8 cellular contexts compared by ENCODE assay signal in the genomic region with DNA sequence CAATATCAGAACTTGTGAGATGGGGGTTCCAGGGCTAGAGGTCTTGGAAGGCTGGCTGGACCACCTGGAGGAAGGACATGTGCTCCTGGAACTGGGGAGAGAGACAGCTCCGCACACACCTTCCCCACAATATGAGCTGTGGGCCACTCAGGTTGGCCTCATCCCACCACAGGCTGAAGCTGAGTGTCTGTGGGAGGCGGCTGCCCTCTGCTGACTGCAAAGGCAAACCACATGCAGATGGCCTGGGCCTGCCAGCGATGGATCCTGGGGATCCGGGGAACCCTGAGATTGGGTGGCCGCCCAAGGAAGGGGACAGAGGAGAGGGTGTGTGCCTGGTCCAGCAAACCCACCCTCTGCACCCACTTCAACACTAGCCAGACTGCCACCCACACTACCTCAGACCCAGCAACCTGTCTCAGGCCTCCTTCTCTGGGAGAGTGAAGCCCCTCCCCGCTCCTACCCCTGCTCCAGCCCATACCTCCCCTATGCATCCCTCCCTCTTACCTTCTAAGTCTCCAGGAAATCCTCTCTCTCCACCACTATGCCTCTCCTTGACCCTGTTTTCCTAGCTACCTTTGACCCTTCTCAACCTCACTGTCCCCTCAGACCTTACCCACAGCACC. TPM values are rescaled to one million over a fixed set of nuclear protein-coding genes. Genes with fewer than 3 reads are reported as not detected.
DNase-seq lines count a peak whose midpoint lies in the region; ATAC-seq, FAIRE-seq and TF ChIP-seq lines count a peak whose summit lies in the region.

No MANE protein-coding gene starts in this region.

- no peak overlapping the region for H4K5ac ChIP-seq in H9 (ENCODE audit: insufficient read length, low read depth, low read length)

- CTCF ChIA-PET in endothelial cell of umbilical vein (lab: Charles Lee) = interaction anchor here (0.7 to 5.7 kb wide), 23 partner anchors 7 to 449 kb away, joined by 3 to 175 read pairs (median 5); no protein-coding TSS in a partner anchor

- H3K4me1 Mint-ChIP-seq in H9 = peaks cover 16 to 45% of the 10 kb centered on the region in 2 experiments
- peaks cover 4 to 10% of the 10 kb centered on the region in 2 donors for H3K4me1 Mint-ChIP-seq in stimulated activated naive B cell treated with anti-CD40 and anti-IgM and Interleukin-4, amounts not matched to agents 10 μg/mL and 1 μg/mL and 100 μg/mL, for 72 hours

- H2BK15ac ChIP-seq in H9 (ENCODE audit: low read depth, low read length) = no peak overlapping the region

- no peak overlapping the region for H4K91ac ChIP-seq in H9 (ENCODE audit: insufficient read length, low read depth, low read length)

- no peak overlapping the region for H3K27ac ChIP-seq in H9 (ENCODE audit: insufficient read length, low read depth, low read length)
- H3K27ac ChIP-seq in endothelial cell of umbilical vein (ENCODE audit: insufficient read depth, low read depth, low read length) = no peak overlapping the region

- no peak overlapping the region for H3K4me3 ChIP-seq in BE2C (ENCODE audit: low read depth, low read length)
- no peak overlapping the region for H3K4me3 ChIP-seq in endothelial cell of umbilical vein (replicated peaks in 1 of 3; ENCODE audit: insufficient read depth in 1 of 3, low read depth in 1 of 3, low read length in 3 of 3)

- H3K23me2 ChIP-seq in H9 (ENCODE audit: insufficient read length, low read depth, low read length, poor library complexity, severe bottlenecking) = no peaks in the 10 kb centered on the region

- no peak overlapping the region for H3K4ac ChIP-seq in H9 (ENCODE audit: low read depth, low read length)

- BruUV-seq in endothelial cell of umbilical vein (replicated peaks; lab: Mats Ljungman, UMichigan) = no TSS peak

- POLR2A ChIA-PET in endothelial cell of umbilical vein (lab: Charles Lee) = no interaction called here

- no peak overlapping the region for H2BK120ac ChIP-seq in H9 (ENCODE audit: low read depth, low read length, poor library complexity, severe bottlenecking)

- H3K9me1 ChIP-seq in endothelial cell of umbilical vein (replicated peaks; ENCODE audit: control insufficient read depth, extremely low read depth, insufficient read depth, low read length) = no peaks in the 10 kb centered on the region

- ATAC-seq in stimulated activated naive B cell treated with anti-CD40 and anti-IgM and Interleukin-4, amounts not matched to agents 10 μg/mL and 1 μg/mL and 100 μg/mL, for 72 hours (replicated peaks) = peak; percentile 88 to 90
- ATAC-seq in HG02610 (IDR thresholded peaks at IDR 0.05; ENCODE audit: unreplicated experiment) = no peak

- peak; percentile 82 for DNase-seq in BE2C
- DNase-seq in H9 = peak; percentile 83
- DNase-seq in NOMO-1 treated with DMSO at 0.1 percent for 48 hours (lab: John Stamatoyannopoulos, UW; ENCODE audit: unreplicated experiment) = peak; percentile 39
- peak; percentile 28 for DNase-seq in activated CD8-positive, alpha-beta memory T cell treated with anti-CD3 and anti-CD28 coated beads, Interleukin-2, amount 50 U/mL, for 24 hours (ENCODE audit: extremely low read depth)
- DNase-seq in endothelial cell of umbilical vein (ENCODE audit: low read depth, low spot score) = peak; percentile 49
- DNase-seq in myocyte (ENCODE audit: low read depth) = peak; percentile 59
- peak; percentile 53 for DNase-seq in stimulated activated naive B cell treated with anti-CD40 and anti-IgM and Interleukin-4, amounts not matched to agents 10 μg/mL and 1 μg/mL and 100 μg/mL, for 72 hours

- intact Hi-C loops in endothelial cell of umbilical vein (cut with micrococcal nuclease) = loop anchor here (1.0 to 5.0 kb wide), 6 partner anchors 11 to 370 kb away; no protein-coding TSS in a partner anchor

- H3K27ac Mint-ChIP-seq in H9 = no peak overlapping the region
- H3K27ac Mint-ChIP-seq in stimulated activated naive B cell treated with anti-CD40 and anti-IgM and Interleukin-4, amounts not matched to agents 10 μg/mL and 1 μg/mL and 100 μg/mL, for 72 hours = no peak overlapping the region

- dilution Hi-C loops in endothelial cell of umbilical vein (cut with MboI; ENCODE audit: extremely low pct_ligation_motif_present, low sequenced_read_pairs) = no loop called here

- no peak overlapping the region for H3K18ac ChIP-seq in H9 (ENCODE audit: insufficient read length, low read depth, low read length)

- no peak overlapping the region for H3K4me3 Mint-ChIP-seq in H9
- H3K4me3 Mint-ChIP-seq in stimulated activated naive B cell treated with anti-CD40 and anti-IgM and Interleukin-4, amounts not matched to agents 10 μg/mL and 1 μg/mL and 100 μg/mL, for 72 hours = no peak overlapping the region

- no CpG with 5 or more reads among the region's 6 CpGs for WGBS in H9 (ENCODE audit: extremely low coverage, insufficient read length, low lambda C conversion rate)

- no peak overlapping the region for H4K8ac ChIP-seq in H9 (replicated peaks; ENCODE audit: insufficient read length, low read depth, low read length)

- no peak overlapping the region for H3K23ac ChIP-seq in H9 (ENCODE audit: insufficient read length, low read depth, low read length)

- H3K9me3 ChIP-seq in BE2C (0 out of 2 replicates have a peak, but pooled peaks cover 3% of the 10 kb centered on the region), H9 (ENCODE audit: control insufficient read depth, low read depth, low read length) (no peaks in the 10 kb centered on the region), endothelial cell of umbilical vein (replicated peaks; ENCODE audit: control insufficient read depth, insufficient read depth, low read length) (no peaks in the 10 kb centered on the region)

- H2BK12ac ChIP-seq in H9 (ENCODE audit: insufficient read length, low read depth, low read length) = no peak overlapping the region

- H2BK20ac ChIP-seq in H9 (ENCODE audit: low read depth, low read length, poor library complexity, severe bottlenecking) = no peak overlapping the region

- no peaks in the 10 kb centered on the region for H3K79me2 ChIP-seq in H9 (ENCODE audit: insufficient read depth, low read length)
- no peaks in the 10 kb centered on the region for H3K79me2 ChIP-seq in endothelial cell of umbilical vein (ENCODE audit: control insufficient read depth, insufficient read depth, low read length)

- H3K9ac ChIP-seq in H9 (ENCODE audit: extremely low read depth, insufficient read length, low read length) (no peak overlapping the region), endothelial cell of umbilical vein (replicated peaks; ENCODE audit: extremely low read depth, insufficient read depth, low read length) (no peak overlapping the region)

- TF ChIP-seq CTCF in BE2C (IDR thresholded peaks at IDR 0.05; ENCODE audit: low read depth, low read length) = peak; percentile 93
- TF ChIP-seq CTCF in H9 (conservative IDR thresholded peaks at IDR 0.05) = peak; percentile 94
- peak; percentile 74 to 93 for TF ChIP-seq CTCF in endothelial cell of umbilical vein (IDR thresholded peaks at IDR 0.05; ENCODE audit: extremely low read depth in 1 of 2, insufficient read depth in 1 of 2, low read depth in 1 of 2, low read length in 2 of 2)

- no peak overlapping the region for H3K56ac ChIP-seq in H9 (ENCODE audit: insufficient read length, low read depth, low read length)

- H2BK5ac ChIP-seq in H9 (ENCODE audit: insufficient read length, low read length) = no peak overlapping the region

- H3K79me1 ChIP-seq in H9 (ENCODE audit: insufficient read depth, low read depth, low read length, poor library complexity, severe bottlenecking) = no peaks in the 10 kb centered on the region

- no peak overlapping the region for H3K14ac ChIP-seq in H9 (ENCODE audit: insufficient read depth, low read length)

- H2AFZ ChIP-seq in H9 (ENCODE audit: low read length) (no peak overlapping the region), endothelial cell of umbilical vein (ENCODE audit: low read depth, low read length) (no peak overlapping the region)

- H3K27me3 ChIP-seq in BE2C (no peaks in the 10 kb centered on the region), H9 (ENCODE audit: insufficient read depth, low read length) (no peaks in the 10 kb centered on the region), endothelial cell of umbilical vein (ENCODE audit: control insufficient read depth in 2 of 2, insufficient read depth in 2 of 2, low read length in 2 of 2) (peaks cover 0 to 1% of the 10 kb centered on the region in 2 experiments)

- FAIRE-seq in endothelial cell of umbilical vein (lab: Jason Lieb, UNC) = peak; percentile 48

- no peak for TF ChIP-seq POLR2A in endothelial cell of umbilical vein (IDR thresholded peaks at IDR 0.05; ENCODE audit: low read depth, low read length)

- H3K36me3 ChIP-seq in BE2C (no peaks in the 10 kb centered on the region), endothelial cell of umbilical vein (ENCODE audit: control insufficient read depth in 2 of 2, extremely low read depth in 1 of 2, insufficient read depth in 2 of 2, low read length in 2 of 2) (no peaks in the 10 kb centered on the region)

- H3K36me3 Mint-ChIP-seq in H9 (ENCODE audit: insufficient read depth in 1 of 3, low read depth in 3 of 3) = no peaks in the 10 kb centered on the region; a peak in 1 of 7 replicates
- H3K36me3 Mint-ChIP-seq in stimulated activated naive B cell treated with anti-CD40 and anti-IgM and Interleukin-4, amounts not matched to agents 10 μg/mL and 1 μg/mL and 100 μg/mL, for 72 hours = no peaks in the 10 kb centered on the region

- H3K9me3 Mint-ChIP-seq in H9 = no peaks in the 10 kb centered on the region
- no peaks in the 10 kb centered on the region for H3K9me3 Mint-ChIP-seq in stimulated activated naive B cell treated with anti-CD40 and anti-IgM and Interleukin-4, amounts not matched to agents 10 μg/mL and 1 μg/mL and 100 μg/mL, for 72 hours

- H3K4me1 ChIP-seq in BE2C (peaks cover 30% of the 10 kb centered on the region), H9 (ENCODE audit: insufficient read depth, low read length) (peaks cover 5% of the 10 kb centered on the region; the same call in 1 of the 2 replicates), endothelial cell of umbilical vein (ENCODE audit: control insufficient read depth, extremely low read depth, insufficient read depth, low read length) (no peaks in the 10 kb centered on the region)

- H4K20me1 ChIP-seq in H9 (ENCODE audit: control insufficient read depth, insufficient read depth, insufficient read length) (no peaks in the 10 kb centered on the region), endothelial cell of umbilical vein (replicated peaks; ENCODE audit: control insufficient read depth, extremely low read depth, insufficient read depth, low read length) (no peaks in the 10 kb centered on the region)

- no peak overlapping the region for H3T11ph ChIP-seq in H9 (ENCODE audit: low read length)

- H3K27me3 Mint-ChIP-seq in H9 (ENCODE audit: low read depth) = peaks cover 3% of the 10 kb centered on the region
- peaks cover 21 to 30% of the 10 kb centered on the region in 2 donors for H3K27me3 Mint-ChIP-seq in stimulated activated naive B cell treated with anti-CD40 and anti-IgM and Interleukin-4, amounts not matched to agents 10 μg/mL and 1 μg/mL and 100 μg/mL, for 72 hours

- H3K4me2 ChIP-seq in H9 (ENCODE audit: insufficient read depth, insufficient read length, low read length) (no peak overlapping the region), endothelial cell of umbilical vein (ENCODE audit: insufficient read depth, low read length) (no peak overlapping the region)

- no peak overlapping the region for H2AK5ac ChIP-seq in H9 (ENCODE audit: insufficient read length, low read length)

RNA-seq across cellular contexts. Expression of a gene that starts 44.8 kb away (rescaled TPM):
- not detected for polyA plus RNA-seq in BE2C (2012; ENCODE audit: insufficient read depth, insufficient read length, low read depth)
- total RNA-seq in H9 (2021) = 1.7 and 2.3 TPM in 2 replicates
- not detected in 2 replicates for total RNA-seq in endothelial cell of umbilical vein
- 0.08 TPM in 1 of 2 replicates, not detected in the other for polyA plus RNA-seq in endothelial cell of umbilical vein
- 0.03 TPM in 1 of 2 replicates, not detected in the other for polyA plus RNA-seq in endothelial cell of umbilical vein (2011; cell fraction: cytosol; rRNA removed)
- polyA plus RNA-seq in endothelial cell of umbilical vein (2011; cell fraction: nucleus; rRNA removed) = 0.14 TPM in 1 of 2 replicates, not detected in the other
- polyA plus RNA-seq in endothelial cell of umbilical vein (2012) = not detected in 2 replicates
- not detected in 2 replicates for polyA minus RNA-seq in endothelial cell of umbilical vein
- polyA minus RNA-seq in endothelial cell of umbilical vein (2011; cell fraction: cytosol; rRNA and poly(A)+ RNA removed) = 7.1 TPM
- polyA minus RNA-seq in endothelial cell of umbilical vein (2011; cell fraction: nucleus; rRNA and poly(A)+ RNA removed) = not detected in 2 replicates
- not detected in 2 replicates for total RNA-seq in myocyte
- polyA plus RNA-seq in myocyte (2012) = 0.10 TPM

Comparison
In these comparisons a context has a peak if more than half of its experiments do, and no peak if none do; other contexts are left out.
1. DNase-seq: peak in every context shown above with its lines; median percentile 83 in H9; 82 in BE2C; 59 in myocyte; 53 in stimulated activated naive B cell treated with anti-CD40 and anti-IgM and Interleukin-4, amounts not matched to agents 10 μg/mL and 1 μg/mL and 100 μg/mL, for 72 hours; 49 in endothelial cell of umbilical vein; 39 in NOMO-1 treated with DMSO at 0.1 percent for 48 hours; 28 in activated CD8-positive, alpha-beta memory T cell treated with anti-CD3 and anti-CD28 coated beads, Interleukin-2, amount 50 U/mL, for 24 hours.